Comparison of ENCODE assay signal across 7 cellular contexts in the genomic region with DNA sequence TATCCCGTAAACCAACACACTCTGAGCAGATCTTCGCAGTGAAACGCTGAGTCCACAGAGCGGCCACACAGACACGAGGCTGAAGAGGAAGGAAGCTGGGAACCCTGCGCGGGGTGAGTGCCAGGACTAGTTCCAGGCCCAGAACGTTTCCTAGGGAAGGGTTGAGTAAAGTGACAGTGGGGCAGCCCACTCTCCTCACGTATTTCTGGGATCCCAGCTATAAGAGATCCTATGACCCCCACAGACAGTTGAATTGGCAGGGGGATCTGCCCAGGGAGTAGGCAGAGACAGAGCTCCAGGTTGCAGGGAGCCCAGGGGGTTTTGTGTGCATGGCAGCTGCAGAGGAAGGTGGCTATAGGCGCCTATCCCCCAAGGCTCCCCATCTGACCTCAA. TPM values are rescaled to one million over a fixed set of nuclear protein-coding genes. Genes with fewer than 3 reads are reported as not detected.
DNase-seq lines count a peak whose midpoint lies in the region; ATAC-seq and TF ChIP-seq lines count a peak whose summit lies in the region.

No MANE protein-coding gene starts in this region.

- H3K9me3 ChIP-seq in adipocyte (ENCODE audit: control insufficient read depth, low read length) (no peaks in the 10 kb centered on the region), left ventricle myocardium inferior (replicated peaks) (no peaks in the 10 kb centered on the region), parathyroid adenoma (ENCODE audit: control insufficient read depth, low read length) (no peaks in the 10 kb centered on the region)

- H3K79me2 ChIP-seq in KMS-11 (ENCODE audit: insufficient read depth, low read depth) (no peaks in the 10 kb centered on the region), parathyroid adenoma (no peaks in the 10 kb centered on the region)

- H3K9ac ChIP-seq in KMS-11 (peak overlapping the region; percentile 78; the same call in 1 of the 2 replicates), adipocyte (ENCODE audit: low read length) (peak overlapping the region; percentile 88), parathyroid adenoma (peak overlapping the region; percentile 62)

- ATAC-seq in GM21529 (IDR thresholded peaks at IDR 0.05; ENCODE audit: unreplicated experiment): peak; percentile 14

- H3K4me3 ChIP-seq in GM06990 (replicated peaks; ENCODE audit: low read depth, low read length): peak overlapping the region; percentile 80
- H3K4me3 ChIP-seq in KMS-11 (IDR thresholded peaks at IDR 0.05; ENCODE audit: insufficient read depth, low read depth, low read length): no peak overlapping the region
- H3K4me3 ChIP-seq in adipocyte (ENCODE audit: low read length): peak overlapping the region; percentile 86
- peak overlapping the region; percentile 84 for H3K4me3 ChIP-seq in left ventricle myocardium inferior
- peak overlapping the region; percentile 81 for H3K4me3 ChIP-seq in parathyroid adenoma (ENCODE audit: low read depth, low read length)

- no peaks in the 10 kb centered on the region for H3K36me3 ChIP-seq in GM06990 (ENCODE audit: control insufficient read depth, insufficient read depth, low read length)
- no peaks in the 10 kb centered on the region for H3K36me3 ChIP-seq in KMS-11 (ENCODE audit: insufficient read depth)
- H3K36me3 ChIP-seq in adipocyte (ENCODE audit: control insufficient read depth, insufficient read depth, low read length, severe bottlenecking): no peaks in the 10 kb centered on the region
- H3K36me3 ChIP-seq in left ventricle myocardium inferior: no peaks in the 10 kb centered on the region
- no peaks in the 10 kb centered on the region for H3K36me3 ChIP-seq in parathyroid adenoma (ENCODE audit: control insufficient read depth, insufficient read depth, low read length)

- H3K27me3 ChIP-seq in GM06990 (replicated peaks; ENCODE audit: control insufficient read depth, insufficient read depth, low read length): no peaks in the 10 kb centered on the region
- H3K27me3 ChIP-seq in KMS-11 (ENCODE audit: insufficient read depth, low read depth): no peaks in the 10 kb centered on the region
- H3K27me3 ChIP-seq in adipocyte (replicated peaks; ENCODE audit: control insufficient read depth, insufficient read depth, low read length): no peaks in the 10 kb centered on the region
- no peaks in the 10 kb centered on the region for H3K27me3 ChIP-seq in left ventricle myocardium inferior (ENCODE audit: low read depth)
- H3K27me3 ChIP-seq in parathyroid adenoma (ENCODE audit: control insufficient read depth, insufficient read depth, low read length): no peaks in the 10 kb centered on the region

- H3K4me1 ChIP-seq in KMS-11 (ENCODE audit: low read depth, poor library complexity, severe bottlenecking): peaks cover 23% of the 10 kb centered on the region
- peaks cover 33% of the 10 kb centered on the region for H3K4me1 ChIP-seq in adipocyte (ENCODE audit: control insufficient read depth, insufficient read depth, low read length)
- peaks cover 19% of the 10 kb centered on the region for H3K4me1 ChIP-seq in left ventricle myocardium inferior
- peaks cover 7% of the 10 kb centered on the region for H3K4me1 ChIP-seq in parathyroid adenoma

- intact Hi-C loops in left ventricle myocardium inferior (cut with micrococcal nuclease): loop anchor here (5.0 kb wide), 1 partner anchor 172 kb away; no protein-coding TSS in a partner anchor

- DNase-seq in GM06990 (ENCODE audit: extremely low read depth, insufficient read length) (no peak), adipocyte (ENCODE audit: low read depth) (peak; percentile 46), left ventricle myocardium inferior (peak; percentile 77), kidney tubule cell (ENCODE audit: low spot score) (no peak)

- TF ChIP-seq CTCF in GM06990 (IDR thresholded peaks at IDR 0.05; ENCODE audit: insufficient read depth, low read length, poor library complexity, severe bottlenecking) (no peak), KMS-11 (conservative IDR thresholded peaks at IDR 0.05; ENCODE audit: low read depth, low read length) (no peak), left ventricle myocardium inferior (IDR thresholded peaks at IDR 0.05; ENCODE audit: borderline replicate concordance) (no peak), parathyroid adenoma (IDR thresholded peaks at IDR 0.05) (no peak)

- H3K4me2 ChIP-seq in KMS-11 (peak overlapping the region; percentile 78), parathyroid adenoma (ENCODE audit: low read length) (peak overlapping the region; percentile 97)

- no peaks in the 10 kb centered on the region for H4K20me1 ChIP-seq in KMS-11 (ENCODE audit: insufficient read depth)

- H2AFZ ChIP-seq in KMS-11 (ENCODE audit: low read depth) (peak overlapping the region; percentile 81), parathyroid adenoma (peak overlapping the region; percentile 99)

- H3K27ac ChIP-seq in KMS-11 (peak overlapping the region; percentile 88; the same call in 1 of the 2 replicates), left ventricle myocardium inferior (replicated peaks) (peak overlapping the region; percentile 97), parathyroid adenoma (peak overlapping the region; percentile 91)

RNA-seq across cellular contexts. Expression of gene GTF2A1, which starts 51.1 kb away (rescaled TPM):
- 20.8 TPM for total RNA-seq in left ventricle myocardium inferior

Comparison
In these comparisons a context has a peak if more than half of its experiments do, and no peak if none do; other contexts are left out.
1. DNase-seq: peak in adipocyte (single experiment) and left ventricle myocardium inferior (single experiment); none in GM06990 (single experiment) and kidney tubule cell (single experiment).
2. Peak in every context shown above with its lines, with median percentiles within 50 percentile points of each other: H3K27ac ChIP-seq and H3K9ac ChIP-seq.